8 cellular contexts compared by ENCODE assay signal in genomic region chr7:100246865-100247137, GRCh38. TPM values are rescaled to one million over a fixed set of nuclear protein-coding genes. Genes with fewer than 3 reads are reported as not detected.
A peak's percentile ranks its signal among the peaks of the same experiment; 100 is the strongest.
DNase-seq lines count a peak whose midpoint lies in the region; ATAC-seq and TF ChIP-seq lines count a peak whose summit lies in the region.
"Not testable (repeated sequence)": the region's sequence is repeated elsewhere in the genome, so short reads cannot be mapped to it uniquely, and the experiment has no call there.
"Had no signal": no experiment of that assay in that cellular context is flagged by ENCODE, and none has a peak within 500 bp of the region (broad histone marks: within the 10 kb centered on the region; RNA-seq: fewer than 3 reads in every experiment).

No MANE protein-coding gene starts in this region.

- 91% methylated on average over 9 of the region's 9 CpGs for WGBS in prostate gland

- not testable (repeated sequence) for H4K20me1 ChIP-seq in PC-3 (ENCODE audit: low read length)

- H3K9me3 ChIP-seq in Caco-2; HUES6 (ENCODE audit: control insufficient read depth, insufficient read depth, low read depth, low read length); PC-3 (ENCODE audit: low read length); cardiac muscle cell (ENCODE audit: low read depth); prostate gland: not testable (repeated sequence)

- TF ChIP-seq CTCF in Caco-2 (IDR thresholded peaks at IDR 0.05; ENCODE audit: insufficient read depth in 1 of 2, low read depth in 1 of 2, low read length in 1 of 2, severe bottlenecking in 1 of 2, unreplicated experiment in 1 of 2); PC-3 (conservative IDR thresholded peaks at IDR 0.05; ENCODE audit: low read depth, low read length); cardiac muscle cell (IDR thresholded peaks at IDR 0.05; ENCODE audit: low read depth, low read length); nephron (IDR thresholded peaks at IDR 0.05; ENCODE audit: unreplicated experiment in 3 of 3); prostate gland (IDR thresholded peaks at IDR 0.05): not testable (repeated sequence)

- H3F3A ChIP-seq in PC-3 (ENCODE audit: low read length, unreplicated experiment), result not testable (repeated sequence)

- H3K4me1 Mint-ChIP-seq in Caco-2 (ENCODE audit: low read depth, unreplicated experiment) (peaks cover 19% of the 10 kb centered on the region), nephron (peaks cover 39% of the 10 kb centered on the region)
- H3K4me1 Mint-ChIP-seq in activated T-cell treated with anti-CD3 and anti-CD28 coated beads, Interleukin-2, amount 50 U/mL, for 72 hours (ENCODE audit: low read depth), result peaks cover 31% of the 10 kb centered on the region

- not testable (repeated sequence) for H3K27me3 Mint-ChIP-seq in Caco-2 (ENCODE audit: insufficient read depth, unreplicated experiment); activated T-cell treated with anti-CD3 and anti-CD28 coated beads, Interleukin-2, amount 50 U/mL, for 72 hours (ENCODE audit: low read depth); nephron (ENCODE audit: low read depth)

- CTCF ChIA-PET in Caco-2 (lab: Charles Lee), result interaction anchor here (0.6 to 1.3 kb wide), 2 partner anchors 23 to 136 kb away, joined by 4 to 5 read pairs; no protein-coding TSS in a partner anchor
- CTCF ChIA-PET in PC-3 (lab: Charles Lee), result not testable (repeated sequence)

- POLR2A ChIA-PET in Caco-2 (lab: Charles Lee), result interaction anchor here (0.6 kb wide), 1 partner anchor 98 kb away, joined by 3 read pairs; the partner anchor contains the start of gene LAMTOR4
- POLR2A ChIA-PET in PC-3 (lab: Charles Lee; ENCODE audit: unreplicated experiment), result not testable (repeated sequence)

- H3K36me3 ChIP-seq in Caco-2 (ENCODE audit: control insufficient read depth, insufficient read depth, low read length); HUES6 (ENCODE audit: control insufficient read depth, insufficient read depth, low read length); PC-3 (ENCODE audit: low read depth, low read length); cardiac muscle cell; prostate gland: not testable (repeated sequence)

- not testable (repeated sequence) for H3K4me3 ChIP-seq in Caco-2 (ENCODE audit: low read depth, low read length); HUES6 (ENCODE audit: low read depth, low read length); PC-3 (ENCODE audit: low read length); cardiac muscle cell; prostate gland

- not testable (repeated sequence) for H2AFZ ChIP-seq in PC-3 (ENCODE audit: low read length)

- H3K4me3 Mint-ChIP-seq in Caco-2 (ENCODE audit: unreplicated experiment); activated T-cell treated with anti-CD3 and anti-CD28 coated beads, Interleukin-2, amount 50 U/mL, for 72 hours; nephron: not testable (repeated sequence)

- not testable (repeated sequence) for H3K27me3 ChIP-seq in Caco-2 (replicated peaks; ENCODE audit: control insufficient read depth, insufficient read depth, low read length); HUES6 (ENCODE audit: control insufficient read depth, insufficient read depth, low read length); PC-3 (ENCODE audit: low read length); cardiac muscle cell; prostate gland (replicated peaks; ENCODE audit: insufficient read depth)

- H3K27ac Mint-ChIP-seq in Caco-2 (ENCODE audit: unreplicated experiment) (peak overlapping the region; percentile 97), nephron (peak overlapping the region in 2 of 3 experiments; percentile 85 to 95)
- peak overlapping the region; percentile 66 for H3K27ac Mint-ChIP-seq in activated T-cell treated with anti-CD3 and anti-CD28 coated beads, Interleukin-2, amount 50 U/mL, for 72 hours

- not testable (repeated sequence) for ATAC-seq in PC-3; activated T-cell treated with anti-CD3 and anti-CD28 coated beads, Interleukin-2, amount 50 U/mL, for 72 hours (replicated peaks in 1 of 2)

- H3K9me2 ChIP-seq in PC-3 (replicated peaks; ENCODE audit: low read length), result not testable (repeated sequence)

- TF ChIP-seq POLR2A in prostate gland (IDR thresholded peaks at IDR 0.05), result not testable (repeated sequence)

- H3K27ac ChIP-seq in HUES6 (ENCODE audit: low read depth, low read length), result peak overlapping the region; percentile 80; the same call in 1 of the 2 replicates
- peak overlapping the region; percentile 27; the same call in 1 of the 2 replicates for H3K27ac ChIP-seq in PC-3 (ENCODE audit: low read length)
- peak overlapping the region; percentile 67 for H3K27ac ChIP-seq in cardiac muscle cell
- peak overlapping the region; percentile 35 to 69 for H3K27ac ChIP-seq in prostate gland

- not testable (repeated sequence) for DNase-seq in Caco-2; PC-3; activated T-cell treated with anti-CD3 and anti-CD28 coated beads, Interleukin-2, amount 50 U/mL, for 72 hours; cardiac muscle cell (ENCODE audit: low read depth in 1 of 2, low spot score in 1 of 2); prostate gland (ENCODE audit: low spot score)

- H3K9me3 Mint-ChIP-seq in Caco-2 (ENCODE audit: unreplicated experiment); activated T-cell treated with anti-CD3 and anti-CD28 coated beads, Interleukin-2, amount 50 U/mL, for 72 hours; nephron: not testable (repeated sequence)

- H3K4me1 ChIP-seq in Caco-2 (peaks cover 16% of the 10 kb centered on the region), HUES6 (ENCODE audit: control insufficient read depth, insufficient read depth, low read length) (peaks cover 19% of the 10 kb centered on the region), PC-3 (ENCODE audit: insufficient read depth, low read length) (peaks cover 23% of the 10 kb centered on the region)
- not testable (repeated sequence) for H3K4me1 ChIP-seq in cardiac muscle cell (ENCODE audit: low read depth); prostate gland (replicated peaks)

- H3K36me3 Mint-ChIP-seq in Caco-2 (ENCODE audit: insufficient read depth, unreplicated experiment); activated T-cell treated with anti-CD3 and anti-CD28 coated beads, Interleukin-2, amount 50 U/mL, for 72 hours (ENCODE audit: insufficient read depth in 2 of 2); nephron (ENCODE audit: low read depth): not testable (repeated sequence)

- not testable (repeated sequence) for H3K79me2 ChIP-seq in PC-3 (ENCODE audit: low read length)

- H3K9ac ChIP-seq in HUES6 (ENCODE audit: low read length); PC-3 (ENCODE audit: low read length): not testable (repeated sequence)

- intact Hi-C loops in Caco-2 (cut with micrococcal nuclease; ENCODE audit: unreplicated experiment); PC-3 (cut with micrococcal nuclease); prostate gland (cut with DNase I): not testable (repeated sequence)

- BruUV-seq in Caco-2 (replicated peaks; lab: Mats Ljungman, UMichigan); PC-3 (replicated peaks; lab: Mats Ljungman, UMichigan): not testable (repeated sequence)

- peak overlapping the region; percentile 53; the same call in 1 of the 2 replicates for H3K4me2 ChIP-seq in PC-3 (ENCODE audit: low read length)

RNA-seq across cellular contexts. Expression of gene PVRIG, which starts 27.1 kb away (rescaled TPM):
- total RNA-seq in Caco-2 (2022) (not detected in 2 replicates), PC-3 (2014; rRNA removed) (not detected in 2 replicates), cardiac muscle cell (0.15 TPM in 1 of 2 replicates, not detected in the other), prostate gland (not detected)
- total RNA-seq in activated T-cell treated with anti-CD3 and anti-CD28 coated beads, Interleukin-2, amount 50 U/mL, for 72 hours, result 10 to 100 TPM; 26.7 to 34.4 TPM
- 0.67 and 2.3 TPM in 2 replicates for polyA plus RNA-seq in cardiac muscle cell
- total RNA-seq: A673 had no signal

Comparison
In these comparisons a context has a peak if more than half of its experiments do, and no peak if none do; other contexts are left out.
1. H3K27ac ChIP-seq: peak in every context shown above with its lines; median percentile 80 in HUES6; 67 in cardiac muscle cell; 52 in prostate gland; 27 in PC-3.
2. RNA of gene PVRIG, which starts 27.1 kb away (total RNA-seq): 26.7 to 34.4 TPM in activated T-cell treated with anti-CD3 and anti-CD28 coated beads, Interleukin-2, amount 50 U/mL, for 72 hours; not detected in Caco-2, 0.15 TPM in cardiac muscle cell, not detected in prostate gland and not detected in PC-3; every median in the first group is over 10 times any median in the second.
3. Peak in every context shown above with its lines, with median percentiles within 50 percentile points of each other: H3K27ac Mint-ChIP-seq.